ENCODE assay signal across 9 cellular contexts in genomic region chr11:59144096-59144495, GRCh38. TPM values are rescaled to one million over a fixed set of nuclear protein-coding genes. Genes with fewer than 3 reads are reported as not detected.
DNase-seq lines count a peak whose midpoint lies in the region; ATAC-seq and TF ChIP-seq lines count a peak whose summit lies in the region.
"Had no signal": no experiment of that assay in that cellular context is flagged by ENCODE, and none has a peak within 500 bp of the region (broad histone marks: within the 10 kb centered on the region; RNA-seq: fewer than 3 reads in every experiment).

No MANE protein-coding gene starts in this region.

- H3K9me3 ChIP-seq in adipocyte (ENCODE audit: control insufficient read depth, low read length) (no peaks in the 10 kb centered on the region), liver (ENCODE audit: control insufficient read depth in 4 of 4, low read length in 3 of 4) (no peaks in the 10 kb centered on the region)

- peak overlapping the region; percentile 78 to 89 for H3K27ac ChIP-seq in liver (ENCODE audit: low read depth in 1 of 2, low read length in 2 of 2)

- TF ChIP-seq RAD21 in liver (IDR thresholded peaks at IDR 0.05) = no peak

- H3K4me1 ChIP-seq in adipocyte (ENCODE audit: control insufficient read depth, insufficient read depth, low read length) (peaks cover 34% of the 10 kb centered on the region), liver (ENCODE audit: control insufficient read depth in 4 of 4, insufficient read depth in 4 of 4, low read length in 3 of 4) (peaks cover 5 to 35% (median 28%) of the 10 kb centered on the region in 4 donors)

- CTCF ChIA-PET in activated naive CD4-positive, alpha-beta T cell treated with anti-CD3 and anti-CD28 coated beads, Interleukin-2, amount 10 ng/mL, durations not matched to agents 7 days and 5 days (lab: Charles Lee) = interaction anchor here (1.0 to 9.6 kb wide), 7 partner anchors 9 to 86 kb away, joined by 3 to 113 read pairs (median 4); no protein-coding TSS in a partner anchor

- H3K4me3 Mint-ChIP-seq in activated naive CD4-positive, alpha-beta T cell treated with anti-CD3 and anti-CD28 coated beads, Interleukin-2, amount 10 ng/mL, durations not matched to agents 7 days and 5 days = peak overlapping the region; percentile 90
- H3K4me3 Mint-ChIP-seq in type B pancreatic cell = peak overlapping the region; percentile 97

- H3K9ac ChIP-seq in adipocyte (ENCODE audit: low read length) (peak overlapping the region; percentile 73), liver (ENCODE audit: low read depth in 1 of 2, low read length in 2 of 2) (peak overlapping the region; percentile 9 to 84)

- intact Hi-C loops in posterior vena cava (cut with DNase I) = loop anchor here in 1 of 2 donors (5.0 kb wide), 1 partner anchor 1822 kb away; the partner anchor contains the start of gene TNKS1BP1

- no peak for ATAC-seq in HG02840 (IDR thresholded peaks at IDR 0.05; ENCODE audit: low FRiP score, unreplicated experiment)

- TF ChIP-seq CTCF in liver (IDR thresholded peaks at IDR 0.05; ENCODE audit: low read depth, low read length, missing input control) (no peak), type B pancreatic cell (conservative IDR thresholded peaks at IDR 0.05) (no peak)

- H3K36me3 ChIP-seq in adipocyte (ENCODE audit: control insufficient read depth, insufficient read depth, low read length, severe bottlenecking) (no peaks in the 10 kb centered on the region), liver (ENCODE audit: control insufficient read depth in 4 of 4, insufficient read depth in 3 of 4, low read depth in 1 of 4, low read length in 3 of 4) (peaks cover 0 to 6% (median 2%) of the 10 kb centered on the region in 4 donors)

- peak overlapping the region; percentile 75 for H3K4me3 ChIP-seq in adipocyte (ENCODE audit: low read length)
- H3K4me3 ChIP-seq in liver (ENCODE audit: low read depth in 1 of 3, low read length in 3 of 3) = peak overlapping the region in 2 of 3 donors; percentile 57 to 77

- H3K27me3 ChIP-seq in adipocyte (replicated peaks; ENCODE audit: control insufficient read depth, insufficient read depth, low read length) (no peaks in the 10 kb centered on the region), liver (ENCODE audit: control insufficient read depth in 4 of 4, insufficient read depth in 4 of 4, low read length in 3 of 4) (no peaks in the 10 kb centered on the region)

- H3K4me1 Mint-ChIP-seq in activated naive CD4-positive, alpha-beta T cell treated with anti-CD3 and anti-CD28 coated beads, Interleukin-2, amount 10 ng/mL, durations not matched to agents 7 days and 5 days = peaks cover 76% of the 10 kb centered on the region
- H3K4me1 Mint-ChIP-seq in type B pancreatic cell (ENCODE audit: unreplicated experiment) = peaks cover 20% of the 10 kb centered on the region

- WGBS in liver = 90% methylated on average over 1 of the region's 1 CpG

- no peaks in the 10 kb centered on the region for H3K9me3 Mint-ChIP-seq in activated naive CD4-positive, alpha-beta T cell treated with anti-CD3 and anti-CD28 coated beads, Interleukin-2, amount 10 ng/mL, durations not matched to agents 7 days and 5 days
- no peaks in the 10 kb centered on the region for H3K9me3 Mint-ChIP-seq in type B pancreatic cell

- H3K27ac Mint-ChIP-seq in activated naive CD4-positive, alpha-beta T cell treated with anti-CD3 and anti-CD28 coated beads, Interleukin-2, amount 10 ng/mL, durations not matched to agents 7 days and 5 days = peak overlapping the region; percentile 97
- peak overlapping the region; percentile 98 for H3K27ac Mint-ChIP-seq in type B pancreatic cell

- H3K27me3 Mint-ChIP-seq in activated naive CD4-positive, alpha-beta T cell treated with anti-CD3 and anti-CD28 coated beads, Interleukin-2, amount 10 ng/mL, durations not matched to agents 7 days and 5 days = no peaks in the 10 kb centered on the region
- H3K27me3 Mint-ChIP-seq in type B pancreatic cell = peaks cover 24% of the 10 kb centered on the region

- peaks cover 39% of the 10 kb centered on the region for H3K36me3 Mint-ChIP-seq in activated naive CD4-positive, alpha-beta T cell treated with anti-CD3 and anti-CD28 coated beads, Interleukin-2, amount 10 ng/mL, durations not matched to agents 7 days and 5 days
- H3K36me3 Mint-ChIP-seq in type B pancreatic cell = peaks cover 9% of the 10 kb centered on the region

- no peak for DNase-seq in activated naive CD4-positive, alpha-beta T cell treated with anti-CD3 and anti-CD28 coated beads, Interleukin-2, amount 10 ng/mL, durations not matched to agents 7 days and 5 days
- no peak for DNase-seq in activated naive CD4-positive, alpha-beta T cell treated with anti-CD3 and anti-CD28 coated beads, Interleukin-2, amount 50 U/mL, for 16 hours
- DNase-seq in adipocyte (ENCODE audit: low read depth) (peak; percentile 17), type B pancreatic cell (ENCODE audit: extremely low spot score, unreplicated experiment) (no peak), posterior vena cava (ENCODE audit: low spot score) (no peak), cerebellum (ENCODE audit: low spot score) (no peak)

TF ChIP-seq in liver, 16 proteins besides CTCF, POLR2A, EP300 and RAD21 (continues in another document):
- TF ChIP-seq YY1 (IDR thresholded peaks at IDR 0.05) (no peak), RXRA (IDR thresholded peaks at IDR 0.05) (no peak), JUND (IDR thresholded peaks at IDR 0.05) (no peak), SP1 (IDR thresholded peaks at IDR 0.05) (no peak), ZBTB33 (IDR thresholded peaks at IDR 0.05) (no peak), HNF4G (IDR thresholded peaks at IDR 0.05) (no peak), GABPA (IDR thresholded peaks at IDR 0.05 in 1 of 2, conservative IDR thresholded peaks at IDR 0.05 in 1 of 2) (no peak), EGR1 (IDR thresholded peaks at IDR 0.05; ENCODE audit: low read depth in 2 of 2) (no peak), ATF3 (IDR thresholded peaks at IDR 0.05) (no peak), TAF1 (conservative IDR thresholded peaks at IDR 0.05) (no peak), NR2F2 (IDR thresholded peaks at IDR 0.05) (no peak), HNF4A (conservative IDR thresholded peaks at IDR 0.05) (no peak), REST (IDR thresholded peaks at IDR 0.05) (no peak), FOXA1 (IDR thresholded peaks at IDR 0.05) (no peak), FOXA2 (IDR thresholded peaks at IDR 0.05) (no peak)

RNA-seq across cellular contexts. Expression of gene FAM111A, which starts 1.4 kb away (rescaled TPM):
- total RNA-seq in liver (10 to 100 TPM; 20.9 to 27.0 TPM), type B pancreatic cell (ENCODE audit: low replicate concordance) (28.4 and 29.1 TPM in 2 replicates), posterior vena cava (10 to 100 TPM; 15.5 to 23.6 TPM), cerebellum (24.4 TPM)
- polyA plus RNA-seq in liver = 1 to 10 TPM; 5.9 to 7.6 TPM

RNA-seq across cellular contexts. Expression of gene DTX4, which starts 27.8 kb away (rescaled TPM):
- total RNA-seq in liver (10 to 100 TPM; 10.6 to 21.4 TPM), type B pancreatic cell (ENCODE audit: low replicate concordance) (55.3 and 79.2 TPM in 2 replicates), posterior vena cava (1 to 10 TPM; 1.9 to 2.0 TPM), cerebellum (38.7 TPM)
- polyA plus RNA-seq in liver = 10 to 100 TPM in 1 of 2 donors, 1 to 10 TPM in 1; 7.5 to 17.9 TPM

RNA-seq across cellular contexts. Expression of gene FAM111B, which starts 37.1 kb away (rescaled TPM):
- total RNA-seq in liver (1 to 10 TPM in 1 of 2 donors, under 1 TPM in 1; 0.08 to 2.6 TPM), type B pancreatic cell (ENCODE audit: low replicate concordance) (12.7 and 13.2 TPM in 2 replicates), posterior vena cava (1 to 10 TPM in 1 of 2 donors, under 1 TPM in 1; 0.48 to 1.0 TPM), cerebellum (15.0 TPM)
- polyA plus RNA-seq in liver = 1 to 10 TPM in 1 of 2 donors, under 1 TPM in 1; 0.32 to 2.4 TPM

RNA-seq across cellular contexts. Expression of gene GLYATL1B, which starts 58.0 kb away (rescaled TPM):
- total RNA-seq in liver (not detected), type B pancreatic cell (ENCODE audit: low replicate concordance) (not detected in 2 replicates), posterior vena cava (not detected), cerebellum (not detected)
- not detected for polyA plus RNA-seq in liver
- total RNA-seq: T-helper 2 cell treated with Interferon-gamma antibody and Interleukin-4, amounts not matched to agents 100 ng/mL and 5 ng/mL, for 36 hours had no signal
